Comparison of ENCODE assay signal across 28 cellular contexts in the genomic region with DNA sequence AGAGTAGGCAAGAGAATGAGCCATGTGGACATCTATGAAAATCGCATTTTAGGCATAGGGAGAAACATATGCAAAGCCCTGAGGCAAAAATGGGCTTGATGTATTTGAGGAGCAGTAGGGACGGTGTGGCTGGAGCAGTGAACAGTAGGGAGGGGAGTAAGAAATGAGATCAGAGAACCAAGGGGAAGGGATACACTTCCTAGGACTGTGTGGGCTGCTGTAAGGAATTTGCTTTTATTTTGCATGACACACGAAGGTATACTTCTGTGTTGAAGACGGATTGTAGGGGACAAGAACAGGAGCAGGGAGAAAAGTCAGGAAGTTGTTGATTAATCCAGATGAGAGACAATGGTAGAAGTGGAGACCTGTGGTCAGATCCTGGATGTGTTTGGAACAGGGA.
"Had no signal": no experiment of that assay in that cellular context is flagged by ENCODE, and none has a peak within 500 bp of the region (broad histone marks: within the 10 kb centered on the region; RNA-seq: fewer than 3 reads in every experiment).

No MANE protein-coding gene starts in this region.

- H3K27ac Mint-ChIP-seq: nephron; neural progenitor cell; progenitor cell of endocrine pancreas; stimulated activated effector memory CD8-positive, alpha-beta T cell treated with anti-CD3 and anti-CD28 coated beads, Interleukin-12 subunit alpha, Interleukin-12 subunit beta, amount 100 ng/mL, for 72 hours; stimulated activated naive B cell treated with anti-CD40 and anti-IgM and Interleukin-4, amounts not matched to agents 10 μg/mL and 1 μg/mL and 100 μg/mL, for 72 hours; stimulated activated naive CD8-positive, alpha-beta T cell treated with anti-CD3 and anti-CD28 coated beads, Interleukin-15, Interleukin-2, amounts not matched to agents 100 ng/mL and 50 ng/mL, for 24 hours had no signal

- H3K27ac ChIP-seq: neural progenitor cell, ovary, parathyroid adenoma, psoas muscle, right lobe of liver, sigmoid colon, stomach, thoracic aorta, thyroid gland, tibial nerve, upper lobe of left lung, vagina had no signal

- H3K79me2 ChIP-seq: parathyroid adenoma had no signal

- ATAC-seq: psoas muscle; right cardiac atrium; right lobe of liver; stimulated activated effector memory CD8-positive, alpha-beta T cell treated with anti-CD3 and anti-CD28 coated beads, Interleukin-12 subunit alpha, Interleukin-12 subunit beta, amount 100 ng/mL, for 72 hours; stimulated activated naive B cell treated with anti-CD40 and anti-IgM and Interleukin-4, amounts not matched to agents 10 μg/mL and 1 μg/mL and 100 μg/mL, for 72 hours had no signal

- FAIRE-seq: small intestine, urothelium cell line had no signal

- H2AFZ ChIP-seq: neural progenitor cell, parathyroid adenoma had no signal

- H3K36me3 ChIP-seq: neural progenitor cell, ovary, right lobe of liver, sigmoid colon, stomach, thoracic aorta, thyroid gland, tibial nerve, upper lobe of left lung, vagina had no signal

- H3K36me3 Mint-ChIP-seq: neural progenitor cell; stimulated activated effector memory CD8-positive, alpha-beta T cell treated with anti-CD3 and anti-CD28 coated beads, Interleukin-12 subunit alpha, Interleukin-12 subunit beta, amount 100 ng/mL, for 72 hours; stimulated activated naive B cell treated with anti-CD40 and anti-IgM and Interleukin-4, amounts not matched to agents 10 μg/mL and 1 μg/mL and 100 μg/mL, for 72 hours had no signal

- H3K4me1 Mint-ChIP-seq: nephron; neural progenitor cell; stimulated activated effector memory CD8-positive, alpha-beta T cell treated with anti-CD3 and anti-CD28 coated beads, Interleukin-12 subunit alpha, Interleukin-12 subunit beta, amount 100 ng/mL, for 72 hours; stimulated activated naive B cell treated with anti-CD40 and anti-IgM and Interleukin-4, amounts not matched to agents 10 μg/mL and 1 μg/mL and 100 μg/mL, for 72 hours had no signal

- H3K4me1 ChIP-seq: neural progenitor cell, parathyroid adenoma, psoas muscle, right lobe of liver, sigmoid colon, stomach, thyroid gland, tibial nerve, upper lobe of left lung, vagina had no signal

- H3K27me3 Mint-ChIP-seq: progenitor cell of endocrine pancreas; stimulated activated naive B cell treated with anti-CD40 and anti-IgM and Interleukin-4, amounts not matched to agents 10 μg/mL and 1 μg/mL and 100 μg/mL, for 72 hours; stimulated activated naive CD8-positive, alpha-beta T cell treated with anti-CD3 and anti-CD28 coated beads, Interleukin-15, Interleukin-2, amounts not matched to agents 100 ng/mL and 50 ng/mL, for 24 hours had no signal

- H3K9me3 Mint-ChIP-seq: nephron; neural progenitor cell; stimulated activated naive CD8-positive, alpha-beta T cell treated with anti-CD3 and anti-CD28 coated beads, Interleukin-15, Interleukin-2, amounts not matched to agents 100 ng/mL and 50 ng/mL, for 24 hours had no signal

- H3K4me2 ChIP-seq: neural progenitor cell had no signal

- H3K4me3 Mint-ChIP-seq: nephron; neural progenitor cell; stimulated activated effector memory CD8-positive, alpha-beta T cell treated with anti-CD3 and anti-CD28 coated beads, Interleukin-12 subunit alpha, Interleukin-12 subunit beta, amount 100 ng/mL, for 72 hours; stimulated activated naive B cell treated with anti-CD40 and anti-IgM and Interleukin-4, amounts not matched to agents 10 μg/mL and 1 μg/mL and 100 μg/mL, for 72 hours; stimulated activated naive CD8-positive, alpha-beta T cell treated with anti-CD3 and anti-CD28 coated beads, Interleukin-15, Interleukin-2, amounts not matched to agents 100 ng/mL and 50 ng/mL, for 24 hours had no signal

- H3K27me3 ChIP-seq: neural progenitor cell, ovary, right lobe of liver, sigmoid colon, stomach, thyroid gland, tibial nerve, upper lobe of left lung, vagina had no signal

- H3K4me3 ChIP-seq: neural progenitor cell, ovary, psoas muscle, right lobe of liver, sigmoid colon, stomach, thoracic aorta, thyroid gland, tibial nerve, upper lobe of left lung, vagina had no signal

- H3K9me3 ChIP-seq: ovary, psoas muscle, right lobe of liver, sigmoid colon, stomach, thoracic aorta, thyroid gland, upper lobe of left lung, vagina had no signal

- DNase-seq: occipital lobe; ovary; posterior cingulate gyrus; psoas muscle; right cardiac atrium; right lobe of liver; sigmoid colon; small intestine; stimulated activated CD4-positive, alpha-beta T cell treated with anti-CD3 and anti-CD28 coated beads, Interleukin-15, amount 100 ng/mL, for 24 hours; stimulated activated CD4-positive, alpha-beta T cell treated with anti-CD3 and anti-CD28 coated beads, Interleukin-2, amount 100 ng/mL, for 24 hours; stimulated activated CD4-positive, alpha-beta T cell treated with anti-CD3 and anti-CD28 coated beads, Interleukin-2, amount 100 ng/mL, for 48 hours; stimulated activated CD4-positive, alpha-beta T cell treated with anti-CD3 and anti-CD28 coated beads, Interleukin-4, amount 100 ng/mL, for 24 hours; stimulated activated naive B cell treated with anti-CD40 and anti-IgM and Interleukin-4, amounts not matched to agents 10 μg/mL and 1 μg/mL and 100 μg/mL, for 72 hours; stimulated activated naive CD4-positive, alpha-beta T cell treated with Interleukin-2 at 50 U/mL for 16 hours; stomach; thyroid gland; trophoblast cell; upper lobe of left lung had no signal

- H3K9ac ChIP-seq: neural progenitor cell, parathyroid adenoma had no signal
